24 cellular contexts compared by ENCODE assay signal in the genomic region with DNA sequence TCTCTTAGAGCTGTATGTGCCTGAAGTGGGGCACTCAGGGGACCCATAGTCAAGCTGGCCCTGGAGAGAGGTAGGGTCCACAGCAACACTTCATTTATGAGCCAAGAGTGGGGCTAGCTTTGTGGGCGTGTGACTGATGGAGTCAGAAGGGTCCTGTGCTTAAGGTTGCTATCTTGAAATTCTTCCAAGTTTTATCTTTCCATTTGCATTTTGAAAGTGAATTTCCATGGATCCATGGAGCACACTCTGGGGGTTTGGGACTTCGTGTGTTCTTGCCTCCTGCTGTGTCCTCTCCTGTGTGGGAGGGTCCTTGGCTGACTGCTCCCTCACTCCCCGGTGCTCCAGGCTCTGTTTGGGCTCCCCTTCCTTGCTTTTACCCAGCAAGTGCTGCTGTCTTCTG. TPM values are rescaled to one million over a fixed set of nuclear protein-coding genes. Genes with fewer than 3 reads are reported as not detected.
"Had no signal": no experiment of that assay in that cellular context is flagged by ENCODE, and none has a peak within 500 bp of the region (broad histone marks: within the 10 kb centered on the region; RNA-seq: fewer than 3 reads in every experiment).

No MANE protein-coding gene starts in this region.

- ATAC-seq: effector memory CD8-positive, alpha-beta T cell; naive thymus-derived CD4-positive, alpha-beta T cell; stimulated activated naive B cell treated with anti-CD40 and anti-IgM and Interleukin-4, amounts not matched to agents 10 μg/mL and 1 μg/mL and 100 μg/mL, for 72 hours; stimulated activated naive CD8-positive, alpha-beta T cell treated with anti-CD3 and anti-CD28 coated beads, Interleukin-15, amount 100 ng/mL, for 72 hours had no signal

- H3K27me3 ChIP-seq: esophagus squamous epithelium, pancreas, testis, transverse colon had no signal

- H3K9me3 ChIP-seq: esophagus squamous epithelium, pancreas, prostate gland, spleen, testis, transverse colon had no signal

- DNase-seq: caudate nucleus; cortex of kidney; effector memory CD8-positive, alpha-beta T cell; esophagus squamous epithelium; foreskin fibroblast; immature natural killer cell; left cardiac atrium; left ventricle myocardium superior; naive thymus-derived CD4-positive, alpha-beta T cell; nucleus accumbens; pancreas; retina; spleen; stimulated activated CD4-positive, alpha-beta T cell treated with anti-CD3 and anti-CD28 coated beads, Interleukin-15, amount 100 ng/mL, for 24 hours; stimulated activated CD4-positive, alpha-beta T cell treated with anti-CD3 and anti-CD28 coated beads, Interleukin-1b, Interleukin-23, amount 100 ng/mL, for 48 hours; stimulated activated CD4-positive, alpha-beta T cell treated with anti-CD3 and anti-CD28 coated beads, Interleukin-4, amount 100 ng/mL, for 24 hours; stimulated activated naive B cell treated with anti-CD40 and anti-IgM and Interleukin-4, amounts not matched to agents 10 μg/mL and 1 μg/mL and 100 μg/mL, for 72 hours; stimulated activated naive CD8-positive, alpha-beta T cell treated with anti-CD3 and anti-CD28 coated beads, Interleukin-15, amount 100 ng/mL, for 72 hours; testis; transverse colon had no signal

- H3K27ac ChIP-seq: esophagus squamous epithelium, prostate gland, spleen, testis, transverse colon had no signal

- H3K9me3 Mint-ChIP-seq: stimulated activated naive B cell treated with anti-CD40 and anti-IgM and Interleukin-4, amounts not matched to agents 10 μg/mL and 1 μg/mL and 100 μg/mL, for 72 hours; stimulated activated naive CD8-positive, alpha-beta T cell treated with anti-CD3 and anti-CD28 coated beads, Interleukin-15, amount 100 ng/mL, for 72 hours had no signal

- H3K4me1 ChIP-seq: prostate gland, spleen, testis had no signal

- FAIRE-seq: keratinocyte, pancreas had no signal

- H3K36me3 Mint-ChIP-seq: immature natural killer cell; naive thymus-derived CD4-positive, alpha-beta T cell; stimulated activated naive B cell treated with anti-CD40 and anti-IgM and Interleukin-4, amounts not matched to agents 10 μg/mL and 1 μg/mL and 100 μg/mL, for 72 hours had no signal

- H3K27ac Mint-ChIP-seq: effector memory CD8-positive, alpha-beta T cell; immature natural killer cell; naive thymus-derived CD4-positive, alpha-beta T cell; stimulated activated naive B cell treated with anti-CD40 and anti-IgM and Interleukin-4, amounts not matched to agents 10 μg/mL and 1 μg/mL and 100 μg/mL, for 72 hours had no signal

- H3K4me3 ChIP-seq: esophagus squamous epithelium, lung, pancreas, prostate gland, spleen, testis, transverse colon had no signal

- H3K4me1 Mint-ChIP-seq: immature natural killer cell; naive thymus-derived CD4-positive, alpha-beta T cell; stimulated activated naive B cell treated with anti-CD40 and anti-IgM and Interleukin-4, amounts not matched to agents 10 μg/mL and 1 μg/mL and 100 μg/mL, for 72 hours; stimulated activated naive CD8-positive, alpha-beta T cell treated with anti-CD3 and anti-CD28 coated beads, Interleukin-15, amount 100 ng/mL, for 72 hours had no signal

- H3K36me3 ChIP-seq: esophagus squamous epithelium, pancreas, prostate gland, spleen, transverse colon had no signal

- H3K4me3 Mint-ChIP-seq: effector memory CD8-positive, alpha-beta T cell; immature natural killer cell; naive thymus-derived CD4-positive, alpha-beta T cell; stimulated activated naive B cell treated with anti-CD40 and anti-IgM and Interleukin-4, amounts not matched to agents 10 μg/mL and 1 μg/mL and 100 μg/mL, for 72 hours; stimulated activated naive CD8-positive, alpha-beta T cell treated with anti-CD3 and anti-CD28 coated beads, Interleukin-15, amount 100 ng/mL, for 72 hours had no signal

RNA-seq across cellular contexts. Expression of gene FHOD3, which starts 50.8 kb away (rescaled TPM):
- total RNA-seq: mononuclear cell; naive thymus-derived CD4-positive, alpha-beta T cell had no signal
- polyA plus RNA-seq: immature natural killer cell; naive thymus-derived CD4-positive, alpha-beta T cell had no signal
